ENCODE assay signal across 10 cellular contexts in genomic region chr2:205754924-205755321, GRCh38.
DNase-seq lines count a peak whose midpoint lies in the region; ATAC-seq and TF ChIP-seq lines count a peak whose summit lies in the region.
"Had no signal": no experiment of that assay in that cellular context is flagged by ENCODE, and none has a peak within 500 bp of the region (broad histone marks: within the 10 kb centered on the region; RNA-seq: fewer than 3 reads in every experiment).

No MANE protein-coding gene starts in this region.

- in situ Hi-C loops in HAP-1 (cut with MboI; ENCODE audit: low sequenced_read_pairs): no loop called here

- DNase-seq in AG10803 (ENCODE audit: low read depth): peak; percentile 67
- DNase-seq in MV-4-11 (lab: John Stamatoyannopoulos, UW): peak; percentile 62
- DNase-seq in DMS53 (lab: John Stamatoyannopoulos, UW): no peak
- no peak for DNase-seq in HAP-1 (ENCODE audit: low spot score in 2 of 2)
- no peak for DNase-seq in KG1 (lab: John Stamatoyannopoulos, UW)
- DNase-seq: NCI-H2081 had no signal

- H3K4me3 Mint-ChIP-seq in nephron: peak overlapping the region; percentile 3 to 24 (median 14)
- H3K4me3 Mint-ChIP-seq: neural crest cell had no signal

- H3K27me3 ChIP-seq in esophagus (ENCODE audit: control insufficient read depth in 1 of 2, insufficient read depth in 2 of 2, low read length in 2 of 2) (no peaks in the 10 kb centered on the region), HAP-1 (ENCODE audit: low read depth) (peaks cover 3% of the 10 kb centered on the region; the same call in 1 of the 2 replicates)

- ATAC-seq in GM21786 (IDR thresholded peaks at IDR 0.05; ENCODE audit: unreplicated experiment): no peak

- H3K27ac Mint-ChIP-seq in nephron: peak overlapping the region; percentile 91

- peaks cover 7 to 15% of the 10 kb centered on the region in 2 donors for H3K4me1 ChIP-seq in esophagus (ENCODE audit: control insufficient read depth in 2 of 2, insufficient read depth in 2 of 2, low read length in 1 of 2)
- H3K4me1 ChIP-seq in HAP-1: no peaks in the 10 kb centered on the region

- H3K9me3 ChIP-seq in esophagus (ENCODE audit: control insufficient read depth in 2 of 2, insufficient read depth in 1 of 2, low read depth in 1 of 2, low read length in 1 of 2) (no peaks in the 10 kb centered on the region), HAP-1 (no peaks in the 10 kb centered on the region)

- TF ChIP-seq CTCF in AG10803 (conservative IDR thresholded peaks at IDR 0.05; ENCODE audit: low read length) (no peak), nephron (IDR thresholded peaks at IDR 0.05; ENCODE audit: unreplicated experiment in 3 of 3) (no peak)

- WGBS in esophagus, 2 donors: 55 to 60% methylated on average over 5 of the region's 5 CpGs

- H3K36me3 Mint-ChIP-seq in nephron (ENCODE audit: low read depth): peaks cover 49% of the 10 kb centered on the region

- H3K27ac ChIP-seq in esophagus (ENCODE audit: low read depth in 2 of 2, low read length in 1 of 2): peak overlapping the region; percentile 67 to 73

- H3K9me3 Mint-ChIP-seq in nephron: no peaks in the 10 kb centered on the region
- H3K9me3 Mint-ChIP-seq: neural crest cell had no signal

- H3K36me3 ChIP-seq in esophagus (ENCODE audit: control insufficient read depth in 2 of 2, insufficient read depth in 2 of 2, low read length in 1 of 2) (peaks cover 0 to 4% of the 10 kb centered on the region in 2 donors), HAP-1 (replicated peaks) (no peaks in the 10 kb centered on the region)

- H3K27me3 Mint-ChIP-seq in nephron (ENCODE audit: low read depth): peaks cover 3% of the 10 kb centered on the region

- H3K4me3 ChIP-seq in AG10803 (ENCODE audit: low read length) (no peak overlapping the region), esophagus (ENCODE audit: low read depth in 1 of 2, low read length in 2 of 2) (no peak overlapping the region), HAP-1 (no peak overlapping the region)

- H3K4me1 Mint-ChIP-seq in nephron: peaks cover 76% of the 10 kb centered on the region

Comparison
In these comparisons a context has a peak if more than half of its experiments do, and no peak if none do; other contexts are left out.
1. DNase-seq: peak in AG10803 (single experiment) and MV-4-11 (single experiment); none in DMS53 (single experiment), HAP-1 (0 of 2) and KG1 (single experiment).